9 cellular contexts compared by ENCODE assay signal in the genomic region with DNA sequence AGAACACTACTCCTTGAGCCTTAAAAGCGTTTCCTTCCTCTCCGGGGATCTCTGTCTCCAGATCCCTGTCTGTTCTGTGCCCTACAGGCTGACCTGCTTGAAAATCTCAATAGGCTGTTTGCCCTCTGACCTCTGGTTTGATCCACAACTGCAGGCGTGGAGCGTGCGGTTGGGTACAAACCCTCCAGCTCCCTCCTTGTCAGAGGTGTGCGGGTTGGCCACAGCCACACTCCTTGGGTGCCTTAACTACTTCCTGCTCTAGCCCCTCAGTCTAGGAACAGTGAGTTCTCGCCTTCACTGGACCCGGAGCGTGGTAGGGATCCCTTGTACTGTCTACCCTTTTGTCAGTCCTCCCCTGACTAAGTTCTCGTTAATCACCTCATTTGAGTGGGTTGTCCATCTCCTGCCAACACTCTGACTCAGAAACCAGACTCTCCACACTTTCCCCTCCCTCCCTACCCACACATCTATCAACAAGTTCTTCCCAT. TPM values are rescaled to one million over a fixed set of nuclear protein-coding genes. Genes with fewer than 3 reads are reported as not detected.
DNase-seq lines count a peak whose midpoint lies in the region; ATAC-seq and TF ChIP-seq lines count a peak whose summit lies in the region.
"Had no signal": no experiment of that assay in that cellular context is flagged by ENCODE, and none has a peak within 500 bp of the region (broad histone marks: within the 10 kb centered on the region; RNA-seq: fewer than 3 reads in every experiment).

No MANE protein-coding gene starts in this region.

- no peak for ATAC-seq in central memory CD8-positive, alpha-beta T cell (replicated peaks; ENCODE audit: extremely low read depth, poor library complexity, severe bottlenecking)
- ATAC-seq in right lobe of liver = peak; percentile 28 to 42 (median 34)
- peak; percentile 52 for ATAC-seq in thoracic aorta (ENCODE audit: insufficient number of reproducible peaks, low FRiP score, low read depth)
- ATAC-seq in HG03108 (IDR thresholded peaks at IDR 0.05; ENCODE audit: unreplicated experiment) = no peak
- no peak for ATAC-seq in stimulated activated naive B cell treated with anti-CD40 and anti-IgM and Interleukin-4, amounts not matched to agents 10 μg/mL and 1 μg/mL and 100 μg/mL, for 72 hours (replicated peaks)

- H3K36me3 Mint-ChIP-seq in central memory CD8-positive, alpha-beta T cell (ENCODE audit: insufficient read depth) = peaks cover 4% of the 10 kb centered on the region
- no peaks in the 10 kb centered on the region for H3K36me3 Mint-ChIP-seq in stimulated activated naive B cell treated with anti-CD40 and anti-IgM and Interleukin-4, amounts not matched to agents 10 μg/mL and 1 μg/mL and 100 μg/mL, for 72 hours

- peaks cover 10% of the 10 kb centered on the region for H3K27me3 Mint-ChIP-seq in central memory CD8-positive, alpha-beta T cell
- H3K27me3 Mint-ChIP-seq in stimulated activated naive B cell treated with anti-CD40 and anti-IgM and Interleukin-4, amounts not matched to agents 10 μg/mL and 1 μg/mL and 100 μg/mL, for 72 hours = peaks cover 18 to 58% of the 10 kb centered on the region in 2 donors

- 24% methylated on average over 6 of the region's 10 CpGs for WGBS in right lobe of liver (ENCODE audit: insufficient coverage, low coverage, low lambda C conversion rate, missing lambda C conversion rate)

- H3K9me3 Mint-ChIP-seq in central memory CD8-positive, alpha-beta T cell = no peaks in the 10 kb centered on the region
- peaks cover 4 to 5% of the 10 kb centered on the region in 2 donors for H3K9me3 Mint-ChIP-seq in stimulated activated naive B cell treated with anti-CD40 and anti-IgM and Interleukin-4, amounts not matched to agents 10 μg/mL and 1 μg/mL and 100 μg/mL, for 72 hours

- H3K27ac ChIP-seq in right lobe of liver = peak overlapping the region in 2 of 3 donors; percentile 22 to 48
- peak overlapping the region; percentile 95 to 97 for H3K27ac ChIP-seq in thoracic aorta

- TF ChIP-seq POLR2A in right lobe of liver (IDR thresholded peaks at IDR 0.05) = no peak

- 0 out of 2 replicates have a peak overlapping the region, but pooled peaks have one; percentile 4 for H2AFZ ChIP-seq in Loucy (ENCODE audit: low read length)

- peak overlapping the region; percentile 65 for H3K4me3 Mint-ChIP-seq in central memory CD8-positive, alpha-beta T cell
- no peak overlapping the region for H3K4me3 Mint-ChIP-seq in stimulated activated naive B cell treated with anti-CD40 and anti-IgM and Interleukin-4, amounts not matched to agents 10 μg/mL and 1 μg/mL and 100 μg/mL, for 72 hours

- peak overlapping the region; percentile 17 for H3K9ac ChIP-seq in Loucy (ENCODE audit: low read depth, low read length, poor library complexity, severe bottlenecking)

- no peaks in the 10 kb centered on the region for H3F3A ChIP-seq in Loucy (ENCODE audit: low read depth)

- no peak for DNase-seq in central memory CD8-positive, alpha-beta T cell (ENCODE audit: low spot score in 2 of 2)
- DNase-seq in right lobe of liver = no peak
- peak; percentile 33 for DNase-seq in thoracic aorta (ENCODE audit: low spot score)
- DNase-seq in SHP77 (lab: John Stamatoyannopoulos, UW) = no peak
- DNase-seq in 8988T = no peak
- no peak for DNase-seq in stimulated activated naive B cell treated with anti-CD40 and anti-IgM and Interleukin-4, amounts not matched to agents 10 μg/mL and 1 μg/mL and 100 μg/mL, for 72 hours
- DNase-seq: RPMI8226 had no signal

- TF ChIP-seq CTCF in Loucy (conservative IDR thresholded peaks at IDR 0.05; ENCODE audit: low read length) (no peak), right lobe of liver (IDR thresholded peaks at IDR 0.05) (no peak), thoracic aorta (IDR thresholded peaks at IDR 0.05) (no peak)

- H3K4me3 ChIP-seq in Loucy (ENCODE audit: low read length, poor library complexity, severe bottlenecking) (no peak overlapping the region), right lobe of liver (no peak overlapping the region), thoracic aorta (peak overlapping the region; percentile 66)

- H3K4me1 ChIP-seq in Loucy (ENCODE audit: insufficient read depth, low read length, poor library complexity, severe bottlenecking) = peaks cover 27% of the 10 kb centered on the region
- H3K4me1 ChIP-seq in right lobe of liver = no peaks in the 10 kb centered on the region
- H3K4me1 ChIP-seq in thoracic aorta (ENCODE audit: control insufficient read depth in 1 of 2, low read depth in 2 of 2) = peaks cover 39 to 88% of the 10 kb centered on the region in 2 donors

- H3K4me2 ChIP-seq in Loucy (ENCODE audit: low read depth, low read length, poor library complexity, severe bottlenecking) = peak overlapping the region; percentile 58

- H4K20me1 ChIP-seq in Loucy (ENCODE audit: insufficient read depth, low read length, poor library complexity, severe bottlenecking) = no peaks in the 10 kb centered on the region

- H3K9me3 ChIP-seq in Loucy (ENCODE audit: insufficient read depth, low read depth, low read length) = no peaks in the 10 kb centered on the region
- H3K9me3 ChIP-seq in right lobe of liver = no peaks in the 10 kb centered on the region
- no peaks in the 10 kb centered on the region for H3K9me3 ChIP-seq in thoracic aorta

- peaks cover 60% of the 10 kb centered on the region for H3K4me1 Mint-ChIP-seq in central memory CD8-positive, alpha-beta T cell
- no peaks in the 10 kb centered on the region for H3K4me1 Mint-ChIP-seq in stimulated activated naive B cell treated with anti-CD40 and anti-IgM and Interleukin-4, amounts not matched to agents 10 μg/mL and 1 μg/mL and 100 μg/mL, for 72 hours

- H3K79me2 ChIP-seq in Loucy (ENCODE audit: insufficient read depth, low read length) = no peaks in the 10 kb centered on the region

- intact Hi-C loops in right lobe of liver (cut with DNase I) = no loop called here

- H3K27ac Mint-ChIP-seq in central memory CD8-positive, alpha-beta T cell (ENCODE audit: low read depth) = peak overlapping the region; percentile 74
- no peak overlapping the region for H3K27ac Mint-ChIP-seq in stimulated activated naive B cell treated with anti-CD40 and anti-IgM and Interleukin-4, amounts not matched to agents 10 μg/mL and 1 μg/mL and 100 μg/mL, for 72 hours

- H3K36me3 ChIP-seq in Loucy (ENCODE audit: insufficient read depth, low read length) = no peaks in the 10 kb centered on the region
- H3K36me3 ChIP-seq in right lobe of liver = no peaks in the 10 kb centered on the region
- no peaks in the 10 kb centered on the region for H3K36me3 ChIP-seq in thoracic aorta

- H3K27me3 ChIP-seq in Loucy (ENCODE audit: insufficient read depth, low read length, poor library complexity, severe bottlenecking) (no peaks in the 10 kb centered on the region), right lobe of liver (no peaks in the 10 kb centered on the region), thoracic aorta (replicated peaks; ENCODE audit: insufficient read depth) (no peaks in the 10 kb centered on the region)

- H3K9me2 ChIP-seq in Loucy (replicated peaks; ENCODE audit: low read depth, low read length) = no peaks in the 10 kb centered on the region

RNA-seq across cellular contexts. Expression of gene CMKLR1, which starts 33.1 kb away (rescaled TPM):
- total RNA-seq in right lobe of liver (1 to 10 TPM; 1.5 to 8.2 (median 4.2) TPM), thoracic aorta (10 to 100 TPM; 56.6 to 73.8 TPM)

Comparison
In these comparisons a context has a peak if more than half of its experiments do, and no peak if none do; other contexts are left out.
1. ATAC-seq: peak in right lobe of liver (4 of 4) and thoracic aorta (single experiment); none in central memory CD8-positive, alpha-beta T cell (single experiment), HG03108 (single experiment) and stimulated activated naive B cell treated with anti-CD40 and anti-IgM and Interleukin-4, amounts not matched to agents 10 μg/mL and 1 μg/mL and 100 μg/mL, for 72 hours (0 of 2).
2. RNA of gene CMKLR1, which starts 33.1 kb away (total RNA-seq): 56.6 to 73.8 TPM in thoracic aorta; 1.5 to 8.2 TPM in right lobe of liver; every median in the first group is over 4 times any median in the second.